ENCODE assay signal across 23 cellular contexts in the genomic region with DNA sequence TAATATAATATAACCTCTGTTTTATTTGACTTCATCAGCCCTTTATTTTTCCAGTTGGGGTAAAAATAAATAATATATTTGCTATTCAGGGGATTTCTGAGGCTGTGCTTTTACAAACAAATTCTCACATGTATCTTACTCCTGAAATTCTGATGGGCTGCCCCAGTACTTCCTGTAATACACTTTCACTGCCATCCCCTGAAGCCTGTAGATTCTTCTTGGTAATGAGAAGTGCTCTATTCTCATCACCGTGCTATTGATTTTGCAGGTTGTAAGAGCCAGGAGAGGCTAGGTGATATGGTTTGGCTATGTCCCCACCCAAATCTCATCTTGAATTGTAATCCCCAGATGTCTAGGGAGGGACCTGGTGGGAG.
A peak's percentile ranks its signal among the peaks of the same experiment; 100 is the strongest.
DNase-seq lines count a peak whose midpoint lies in the region; ATAC-seq and TF ChIP-seq lines count a peak whose summit lies in the region.
"Had no signal": no experiment of that assay in that cellular context is flagged by ENCODE, and none has a peak within 500 bp of the region (broad histone marks: within the 10 kb centered on the region; RNA-seq: fewer than 3 reads in every experiment).

No MANE protein-coding gene starts in this region.

- H3K4me1 Mint-ChIP-seq in effector memory CD8-positive, alpha-beta T cell (ENCODE audit: low read depth in 2 of 2), result peaks cover 0 to 4% of the 10 kb centered on the region in 2 donors
- H3K4me1 Mint-ChIP-seq: B cell had no signal

- peaks cover 12 to 17% of the 10 kb centered on the region in 2 donors for H3K9me3 Mint-ChIP-seq in effector memory CD8-positive, alpha-beta T cell

- H3K36me3 Mint-ChIP-seq in effector memory CD8-positive, alpha-beta T cell (ENCODE audit: insufficient read depth), result no peaks in the 10 kb centered on the region

- peak overlapping the region; percentile 29 to 57 for H3K27ac Mint-ChIP-seq in effector memory CD8-positive, alpha-beta T cell
- H3K27ac Mint-ChIP-seq: B cell; CD4-positive, alpha-beta T cell had no signal

- H3K36me3 ChIP-seq in trophoblast cell (ENCODE audit: control insufficient read depth in 1 of 2, insufficient read depth in 2 of 2, low read length in 2 of 2) (no peaks in the 10 kb centered on the region), BE2C (no peaks in the 10 kb centered on the region)
- H3K36me3 ChIP-seq: Peyer's patch had no signal

- DNase-seq in HL-60 (ENCODE audit: low read depth in 1 of 2, low spot score in 1 of 2) (no peak), trophoblast cell (no peak), DMS 273 (lab: John Stamatoyannopoulos, UW; ENCODE audit: unreplicated experiment) (no peak), BE2C (no peak), NCI-H82 treated with DMSO at 0.1 percent for 48 hours (lab: John Stamatoyannopoulos, UW; ENCODE audit: unreplicated experiment) (no peak)
- DNase-seq in effector memory CD8-positive, alpha-beta T cell, result no peak
- DNase-seq: CD4-positive, alpha-beta T cell; COR-L47; DMS 273 treated with DMSO at 0.1 percent for 48 hours; DMS79 treated with DMSO at 0.1 percent for 48 hours; KG1; NCI-H1105; NCI-H146; NCI-H2029; NCI-H2227 treated with DMSO at 0.1 percent for 48 hours; NCI-H510A; NK-92 treated with Interleukin-12 subunit alpha and Interleukin-12 subunit beta, amount 100 ng/mL, for 24 hours; Peyer's patch had no signal

- peaks cover 5 to 11% of the 10 kb centered on the region in 2 experiments for H3K4me1 ChIP-seq in trophoblast cell (ENCODE audit: control insufficient read depth in 1 of 2, insufficient read depth in 2 of 2, low read length in 2 of 2)
- no peaks in the 10 kb centered on the region for H3K4me1 ChIP-seq in BE2C
- H3K4me1 ChIP-seq: A549, Peyer's patch had no signal

- H3K23ac ChIP-seq in trophoblast cell (ENCODE audit: low read length), result no peak overlapping the region

- H3K9me3 ChIP-seq in trophoblast cell (ENCODE audit: insufficient read depth, low read depth, low read length), result no peaks in the 10 kb centered on the region
- H3K9me3 ChIP-seq in BE2C, result no peaks in the 10 kb centered on the region; the same call in 1 of the 2 replicates
- H3K9me3 ChIP-seq: A549 had no signal

- H3K18ac ChIP-seq in trophoblast cell (ENCODE audit: low read length), result no peak overlapping the region

- H2BK5ac ChIP-seq in trophoblast cell (ENCODE audit: low read depth, low read length, poor library complexity), result peak overlapping the region; percentile 51

- no peak overlapping the region for H3K9ac ChIP-seq in trophoblast cell (ENCODE audit: low read length)

- H3K4ac ChIP-seq in trophoblast cell (ENCODE audit: low read depth, low read length), result peak overlapping the region; percentile 68

- WGBS in trophoblast cell (ENCODE audit: extremely low coverage, insufficient coverage, insufficient read length), result no CpG with 5 or more reads among the region's 1 CpG

- H3K14ac ChIP-seq in trophoblast cell (ENCODE audit: low read length), result no peak overlapping the region

- H2BK12ac ChIP-seq in trophoblast cell (ENCODE audit: low read length), result peak overlapping the region; percentile 86

- no peak overlapping the region for H3K4me2 ChIP-seq in trophoblast cell (ENCODE audit: low read length)
- H3K4me2 ChIP-seq: A549 had no signal

- H4K12ac ChIP-seq in trophoblast cell (ENCODE audit: low read depth, low read length), result no peak overlapping the region

- H3K79me1 ChIP-seq in trophoblast cell (ENCODE audit: low read length), result peaks cover 11% of the 10 kb centered on the region

- TF ChIP-seq CTCF in HL-60 (IDR thresholded peaks at IDR 0.05; ENCODE audit: insufficient read depth, low read length), result no peak
- TF ChIP-seq CTCF in BE2C (IDR thresholded peaks at IDR 0.05; ENCODE audit: low read depth, low read length), result no peak

- H2AFZ ChIP-seq in trophoblast cell (ENCODE audit: insufficient read depth, low read length, poor library complexity), result no peak overlapping the region

- no peaks in the 10 kb centered on the region for H3K79me2 ChIP-seq in trophoblast cell (ENCODE audit: control insufficient read depth, insufficient read depth, low read length, poor library complexity)

- no peak overlapping the region for H2AK5ac ChIP-seq in trophoblast cell (ENCODE audit: low read length)

- H3K4me3 Mint-ChIP-seq in effector memory CD8-positive, alpha-beta T cell, result no peak overlapping the region
- H3K4me3 Mint-ChIP-seq: B cell; CD4-positive, alpha-beta T cell had no signal

- H4K91ac ChIP-seq in trophoblast cell (ENCODE audit: low read depth, low read length), result peak overlapping the region; percentile 35

- peak overlapping the region; percentile 54 for H2BK120ac ChIP-seq in trophoblast cell (ENCODE audit: insufficient read depth, low read length, poor library complexity)

- H3K27me3 ChIP-seq in HL-60 (ENCODE audit: insufficient read depth, poor library complexity, severe bottlenecking) (no peaks in the 10 kb centered on the region), trophoblast cell (ENCODE audit: insufficient read depth, low read length) (no peaks in the 10 kb centered on the region), BE2C (no peaks in the 10 kb centered on the region)
- H3K27me3 ChIP-seq: Peyer's patch had no signal

- H4K8ac ChIP-seq in trophoblast cell (ENCODE audit: low read depth, low read length), result peak overlapping the region; percentile 55

- no peak overlapping the region for H3K4me3 ChIP-seq in HL-60 (replicated peaks; ENCODE audit: insufficient read depth, low read length)
- H3K4me3 ChIP-seq in trophoblast cell (ENCODE audit: low read depth, low read length), result no peak overlapping the region
- no peak overlapping the region for H3K4me3 ChIP-seq in BE2C (ENCODE audit: low read depth, low read length)
- H3K4me3 ChIP-seq: A549, Peyer's patch had no signal

- H3K27ac ChIP-seq in HL-60 (replicated peaks) (peak overlapping the region; percentile 27; the same call in 1 of the 2 replicates), trophoblast cell (ENCODE audit: low read depth, low read length) (no peak overlapping the region)
- H3K27ac ChIP-seq: A549, Peyer's patch had no signal

- peaks cover 0 to 4% of the 10 kb centered on the region in 2 donors for H3K27me3 Mint-ChIP-seq in effector memory CD8-positive, alpha-beta T cell
- H3K27me3 Mint-ChIP-seq: B cell; CD4-positive, alpha-beta T cell had no signal

- ATAC-seq in GM18868 (IDR thresholded peaks at IDR 0.05; ENCODE audit: unreplicated experiment), result peak; percentile 60
- ATAC-seq in effector memory CD8-positive, alpha-beta T cell (replicated peaks), result no peak
- ATAC-seq in HG02588 (IDR thresholded peaks at IDR 0.05; ENCODE audit: unreplicated experiment), result no peak
- ATAC-seq: A549, SK-N-SH treated with all-trans-retinoic acid at 6 μM for 48 hours had no signal
